1 cellular context compared by ENCODE assay signal in the genomic region with DNA sequence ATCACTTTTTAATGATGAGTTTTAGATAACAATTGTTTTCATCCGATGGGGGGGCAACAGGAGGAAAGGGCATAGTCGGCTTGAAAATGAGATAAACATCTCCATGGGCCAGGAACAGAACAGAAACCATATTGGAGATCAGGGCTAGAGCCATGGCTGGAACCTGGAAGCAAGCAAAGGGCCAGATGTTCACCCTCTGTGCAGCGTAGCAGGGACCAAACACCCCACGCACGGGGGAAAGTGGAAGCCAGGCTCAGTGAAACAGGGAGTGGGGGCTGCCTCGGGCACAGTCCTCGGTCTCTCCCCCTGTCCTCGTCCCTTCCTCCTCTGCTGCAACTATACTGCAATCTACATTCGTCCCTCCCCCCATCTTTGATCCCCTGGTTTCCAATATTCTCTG.
TF ChIP-seq lines count a peak whose summit lies in the region.

No MANE protein-coding gene starts in this region.

TF ChIP-seq in K562, 482 proteins besides CTCF, POLR2A, EP300 and RAD21 (continued from another document and continues in another):
- TF ChIP-seq ZNF699 (CRISPR knock-in tag; IDR thresholded peaks at IDR 0.05; ENCODE audit: insufficient replicate concordance) = no peak
- TF ChIP-seq RBM25 (IDR thresholded peaks at IDR 0.05; ENCODE audit: low read depth, low read length, severe bottlenecking) = no peak
- TF ChIP-seq, protein P1, sequence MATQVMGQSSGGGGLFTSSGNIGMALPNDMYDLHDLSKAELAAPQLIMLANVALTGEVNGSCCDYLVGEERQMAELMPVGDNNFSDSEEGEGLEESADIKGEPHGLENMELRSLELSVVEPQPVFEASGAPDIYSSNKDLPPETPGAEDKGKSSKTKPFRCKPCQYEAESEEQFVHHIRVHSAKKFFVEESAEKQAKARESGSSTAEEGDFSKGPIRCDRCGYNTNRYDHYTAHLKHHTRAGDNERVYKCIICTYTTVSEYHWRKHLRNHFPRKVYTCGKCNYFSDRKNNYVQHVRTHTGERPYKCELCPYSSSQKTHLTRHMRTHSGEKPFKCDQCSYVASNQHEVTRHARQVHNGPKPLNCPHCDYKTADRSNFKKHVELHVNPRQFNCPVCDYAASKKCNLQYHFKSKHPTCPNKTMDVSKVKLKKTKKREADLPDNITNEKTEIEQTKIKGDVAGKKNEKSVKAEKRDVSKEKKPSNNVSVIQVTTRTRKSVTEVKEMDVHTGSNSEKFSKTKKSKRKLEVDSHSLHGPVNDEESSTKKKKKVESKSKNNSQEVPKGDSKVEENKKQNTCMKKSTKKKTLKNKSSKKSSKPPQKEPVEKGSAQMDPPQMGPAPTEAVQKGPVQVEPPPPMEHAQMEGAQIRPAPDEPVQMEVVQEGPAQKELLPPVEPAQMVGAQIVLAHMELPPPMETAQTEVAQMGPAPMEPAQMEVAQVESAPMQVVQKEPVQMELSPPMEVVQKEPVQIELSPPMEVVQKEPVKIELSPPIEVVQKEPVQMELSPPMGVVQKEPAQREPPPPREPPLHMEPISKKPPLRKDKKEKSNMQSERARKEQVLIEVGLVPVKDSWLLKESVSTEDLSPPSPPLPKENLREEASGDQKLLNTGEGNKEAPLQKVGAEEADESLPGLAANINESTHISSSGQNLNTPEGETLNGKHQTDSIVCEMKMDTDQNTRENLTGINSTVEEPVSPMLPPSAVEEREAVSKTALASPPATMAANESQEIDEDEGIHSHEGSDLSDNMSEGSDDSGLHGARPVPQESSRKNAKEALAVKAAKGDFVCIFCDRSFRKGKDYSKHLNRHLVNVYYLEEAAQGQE (CRISPR knock-in tag; IDR thresholded peaks at IDR 0.05; ENCODE audit: low read depth) = no peak
- no peak for TF ChIP-seq ZFX (CRISPR knock-in tag; IDR thresholded peaks at IDR 0.05)
- no peak for TF ChIP-seq TBL1XR1 (IDR thresholded peaks at IDR 0.05; ENCODE audit: low read length in 2 of 2)
- no peak for TF ChIP-seq EZH2 (IDR thresholded peaks at IDR 0.05; ENCODE audit: borderline replicate concordance, low read depth, low read length)
- no peak for TF ChIP-seq HNRNPL (IDR thresholded peaks at IDR 0.05; ENCODE audit: low read depth, low read length)
- TF ChIP-seq, protein P2, sequence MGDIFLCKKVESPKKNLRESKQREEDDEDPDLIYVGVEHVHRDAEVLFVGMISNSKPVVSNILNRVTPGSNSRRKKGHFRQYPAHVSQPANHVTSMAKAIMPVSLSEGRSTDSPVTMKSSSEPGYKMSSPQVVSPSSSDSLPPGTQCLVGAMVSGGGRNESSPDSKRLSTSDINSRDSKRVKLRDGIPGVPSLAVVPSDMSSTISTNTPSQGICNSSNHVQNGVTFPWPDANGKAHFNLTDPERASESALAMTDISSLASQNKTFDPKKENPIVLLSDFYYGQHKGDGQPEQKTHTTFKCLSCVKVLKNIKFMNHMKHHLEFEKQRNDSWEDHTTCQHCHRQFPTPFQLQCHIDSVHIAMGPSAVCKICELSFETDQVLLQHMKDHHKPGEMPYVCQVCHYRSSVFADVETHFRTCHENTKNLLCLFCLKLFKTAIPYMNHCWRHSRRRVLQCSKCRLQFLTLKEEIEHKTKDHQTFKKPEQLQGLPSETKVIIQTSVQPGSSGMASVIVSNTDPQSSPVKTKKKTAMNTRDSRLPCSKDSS (IDR thresholded peaks at IDR 0.05; ENCODE audit: low read depth, partially characterized antibody) = no peak
- TF ChIP-seq, protein P3, sequence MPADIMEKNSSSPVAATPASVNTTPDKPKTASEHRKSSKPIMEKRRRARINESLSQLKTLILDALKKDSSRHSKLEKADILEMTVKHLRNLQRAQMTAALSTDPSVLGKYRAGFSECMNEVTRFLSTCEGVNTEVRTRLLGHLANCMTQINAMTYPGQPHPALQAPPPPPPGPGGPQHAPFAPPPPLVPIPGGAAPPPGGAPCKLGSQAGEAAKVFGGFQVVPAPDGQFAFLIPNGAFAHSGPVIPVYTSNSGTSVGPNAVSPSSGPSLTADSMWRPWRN (IDR thresholded peaks at IDR 0.05; ENCODE audit: low read depth) = no peak
- no peak for TF ChIP-seq RUNX1 (IDR thresholded peaks at IDR 0.05; ENCODE audit: low read depth)
- TF ChIP-seq RNF2 (IDR thresholded peaks at IDR 0.05) = no peak
- TF ChIP-seq, protein P4, sequence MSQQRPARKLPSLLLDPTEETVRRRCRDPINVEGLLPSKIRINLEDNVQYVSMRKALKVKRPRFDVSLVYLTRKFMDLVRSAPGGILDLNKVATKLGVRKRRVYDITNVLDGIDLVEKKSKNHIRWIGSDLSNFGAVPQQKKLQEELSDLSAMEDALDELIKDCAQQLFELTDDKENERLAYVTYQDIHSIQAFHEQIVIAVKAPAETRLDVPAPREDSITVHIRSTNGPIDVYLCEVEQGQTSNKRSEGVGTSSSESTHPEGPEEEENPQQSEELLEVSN (IDR thresholded peaks at IDR 0.05; ENCODE audit: borderline replicate concordance in 1 of 2, extremely low read depth in 1 of 2, insufficient read depth in 1 of 2, insufficient read length in 1 of 2, low read depth in 1 of 2, low read length in 1 of 2, poor library complexity in 1 of 2, severe bottlenecking in 1 of 2) = no peak
- TF ChIP-seq ZNF584 (CRISPR knock-in tag; IDR thresholded peaks at IDR 0.05; ENCODE audit: low read depth) = peak; percentile 90
- TF ChIP-seq TRIM24 (IDR thresholded peaks at IDR 0.05) = no peak
- TF ChIP-seq ATF1 (CRISPR knock-in tag; IDR thresholded peaks at IDR 0.05) = no peak
- 0 out of 2 replicates have a peak, but pooled peaks have one; percentile 17 for TF ChIP-seq ATF1 (tag; IDR thresholded peaks at IDR 0.05)
- TF ChIP-seq, protein P5, sequence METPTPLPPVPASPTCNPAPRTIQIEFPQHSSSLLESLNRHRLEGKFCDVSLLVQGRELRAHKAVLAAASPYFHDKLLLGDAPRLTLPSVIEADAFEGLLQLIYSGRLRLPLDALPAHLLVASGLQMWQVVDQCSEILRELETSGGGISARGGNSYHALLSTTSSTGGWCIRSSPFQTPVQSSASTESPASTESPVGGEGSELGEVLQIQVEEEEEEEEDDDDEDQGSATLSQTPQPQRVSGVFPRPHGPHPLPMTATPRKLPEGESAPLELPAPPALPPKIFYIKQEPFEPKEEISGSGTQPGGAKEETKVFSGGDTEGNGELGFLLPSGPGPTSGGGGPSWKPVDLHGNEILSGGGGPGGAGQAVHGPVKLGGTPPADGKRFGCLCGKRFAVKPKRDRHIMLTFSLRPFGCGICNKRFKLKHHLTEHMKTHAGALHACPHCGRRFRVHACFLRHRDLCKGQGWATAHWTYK (CRISPR knock-in tag; IDR thresholded peaks at IDR 0.05) = peak; percentile 97
- 0 out of 2 replicates have a peak, but pooled peaks have one; percentile 25 for TF ChIP-seq TAF7 (tag; IDR thresholded peaks at IDR 0.05)
- TF ChIP-seq BCOR (IDR thresholded peaks at IDR 0.05) = no peak
- TF ChIP-seq ZNF347 (CRISPR knock-in tag; IDR thresholded peaks at IDR 0.05; ENCODE audit: low read depth) = no peak
- TF ChIP-seq SETDB1 (IDR thresholded peaks at IDR 0.05; ENCODE audit: low read length) = no peak
- TF ChIP-seq ARNT (IDR thresholded peaks at IDR 0.05) = no peak
- peak; percentile 85 for TF ChIP-seq DDX20 (tag; IDR thresholded peaks at IDR 0.05; ENCODE audit: low read depth)
- TF ChIP-seq, protein P6, sequence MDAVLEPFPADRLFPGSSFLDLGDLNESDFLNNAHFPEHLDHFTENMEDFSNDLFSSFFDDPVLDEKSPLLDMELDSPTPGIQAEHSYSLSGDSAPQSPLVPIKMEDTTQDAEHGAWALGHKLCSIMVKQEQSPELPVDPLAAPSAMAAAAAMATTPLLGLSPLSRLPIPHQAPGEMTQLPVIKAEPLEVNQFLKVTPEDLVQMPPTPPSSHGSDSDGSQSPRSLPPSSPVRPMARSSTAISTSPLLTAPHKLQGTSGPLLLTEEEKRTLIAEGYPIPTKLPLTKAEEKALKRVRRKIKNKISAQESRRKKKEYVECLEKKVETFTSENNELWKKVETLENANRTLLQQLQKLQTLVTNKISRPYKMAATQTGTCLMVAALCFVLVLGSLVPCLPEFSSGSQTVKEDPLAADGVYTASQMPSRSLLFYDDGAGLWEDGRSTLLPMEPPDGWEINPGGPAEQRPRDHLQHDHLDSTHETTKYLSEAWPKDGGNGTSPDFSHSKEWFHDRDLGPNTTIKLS (IDR thresholded peaks at IDR 0.05; ENCODE audit: borderline replicate concordance, low read depth) = no peak
- TF ChIP-seq ZNF79 (CRISPR knock-in tag; IDR thresholded peaks at IDR 0.05; ENCODE audit: low read depth) = peak; percentile 74; the same call in 1 of the 2 replicates
- no peak for TF ChIP-seq HMG20A (CRISPR knock-in tag; conservative IDR thresholded peaks at IDR 0.05)
- TF ChIP-seq, protein P7, sequence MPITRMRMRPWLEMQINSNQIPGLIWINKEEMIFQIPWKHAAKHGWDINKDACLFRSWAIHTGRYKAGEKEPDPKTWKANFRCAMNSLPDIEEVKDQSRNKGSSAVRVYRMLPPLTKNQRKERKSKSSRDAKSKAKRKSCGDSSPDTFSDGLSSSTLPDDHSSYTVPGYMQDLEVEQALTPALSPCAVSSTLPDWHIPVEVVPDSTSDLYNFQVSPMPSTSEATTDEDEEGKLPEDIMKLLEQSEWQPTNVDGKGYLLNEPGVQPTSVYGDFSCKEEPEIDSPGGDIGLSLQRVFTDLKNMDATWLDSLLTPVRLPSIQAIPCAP (CRISPR knock-in tag; IDR thresholded peaks at IDR 0.05; ENCODE audit: borderline replicate concordance) = no peak
- TF ChIP-seq TAF15 (IDR thresholded peaks at IDR 0.05; ENCODE audit: low read depth, low read length) = no peak
- TF ChIP-seq SLC30A9 (CRISPR knock-in tag; IDR thresholded peaks at IDR 0.05) = no peak
- TF ChIP-seq, protein P8, sequence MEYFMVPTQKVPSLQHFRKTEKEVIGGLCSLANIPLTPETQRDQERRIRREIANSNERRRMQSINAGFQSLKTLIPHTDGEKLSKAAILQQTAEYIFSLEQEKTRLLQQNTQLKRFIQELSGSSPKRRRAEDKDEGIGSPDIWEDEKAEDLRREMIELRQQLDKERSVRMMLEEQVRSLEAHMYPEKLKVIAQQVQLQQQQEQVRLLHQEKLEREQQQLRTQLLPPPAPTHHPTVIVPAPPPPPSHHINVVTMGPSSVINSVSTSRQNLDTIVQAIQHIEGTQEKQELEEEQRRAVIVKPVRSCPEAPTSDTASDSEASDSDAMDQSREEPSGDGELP (CRISPR knock-in tag; IDR thresholded peaks at IDR 0.05; ENCODE audit: borderline replicate concordance) = no peak
- TF ChIP-seq, protein P9, sequence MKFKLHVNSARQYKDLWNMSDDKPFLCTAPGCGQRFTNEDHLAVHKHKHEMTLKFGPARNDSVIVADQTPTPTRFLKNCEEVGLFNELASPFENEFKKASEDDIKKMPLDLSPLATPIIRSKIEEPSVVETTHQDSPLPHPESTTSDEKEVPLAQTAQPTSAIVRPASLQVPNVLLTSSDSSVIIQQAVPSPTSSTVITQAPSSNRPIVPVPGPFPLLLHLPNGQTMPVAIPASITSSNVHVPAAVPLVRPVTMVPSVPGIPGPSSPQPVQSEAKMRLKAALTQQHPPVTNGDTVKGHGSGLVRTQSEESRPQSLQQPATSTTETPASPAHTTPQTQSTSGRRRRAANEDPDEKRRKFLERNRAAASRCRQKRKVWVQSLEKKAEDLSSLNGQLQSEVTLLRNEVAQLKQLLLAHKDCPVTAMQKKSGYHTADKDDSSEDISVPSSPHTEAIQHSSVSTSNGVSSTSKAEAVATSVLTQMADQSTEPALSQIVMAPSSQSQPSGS (CRISPR knock-in tag; IDR thresholded peaks at IDR 0.05) = no peak
- no peak for TF ChIP-seq CBX2 (IDR thresholded peaks at IDR 0.05; ENCODE audit: insufficient read depth, low read length, poor library complexity, severe bottlenecking)
- no peak for TF ChIP-seq RBM14 (IDR thresholded peaks at IDR 0.05; ENCODE audit: borderline replicate concordance, insufficient read depth, low read depth, low read length)
- peak; percentile 86 for TF ChIP-seq ZNF165 (CRISPR knock-in tag; IDR thresholded peaks at IDR 0.05; ENCODE audit: borderline replicate concordance)
- TF ChIP-seq, protein P10, sequence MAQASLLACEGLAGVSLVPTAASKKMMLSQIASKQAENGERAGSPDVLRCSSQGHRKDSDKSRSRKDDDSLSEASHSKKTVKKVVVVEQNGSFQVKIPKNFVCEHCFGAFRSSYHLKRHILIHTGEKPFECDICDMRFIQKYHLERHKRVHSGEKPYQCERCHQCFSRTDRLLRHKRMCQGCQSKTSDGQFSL (CRISPR knock-in tag; IDR thresholded peaks at IDR 0.05) = no peak
- TF ChIP-seq, protein P10 (tag; IDR thresholded peaks at IDR 0.05) = peak in 1 of 2 experiments; percentile 89; a peak in 2 of 4 replicates
- no peak for TF ChIP-seq SIN3A (IDR thresholded peaks at IDR 0.05; ENCODE audit: borderline replicate concordance in 2 of 2, control insufficient read depth in 1 of 2, low read depth in 2 of 2, low read length in 2 of 2)
- TF ChIP-seq, protein P11, sequence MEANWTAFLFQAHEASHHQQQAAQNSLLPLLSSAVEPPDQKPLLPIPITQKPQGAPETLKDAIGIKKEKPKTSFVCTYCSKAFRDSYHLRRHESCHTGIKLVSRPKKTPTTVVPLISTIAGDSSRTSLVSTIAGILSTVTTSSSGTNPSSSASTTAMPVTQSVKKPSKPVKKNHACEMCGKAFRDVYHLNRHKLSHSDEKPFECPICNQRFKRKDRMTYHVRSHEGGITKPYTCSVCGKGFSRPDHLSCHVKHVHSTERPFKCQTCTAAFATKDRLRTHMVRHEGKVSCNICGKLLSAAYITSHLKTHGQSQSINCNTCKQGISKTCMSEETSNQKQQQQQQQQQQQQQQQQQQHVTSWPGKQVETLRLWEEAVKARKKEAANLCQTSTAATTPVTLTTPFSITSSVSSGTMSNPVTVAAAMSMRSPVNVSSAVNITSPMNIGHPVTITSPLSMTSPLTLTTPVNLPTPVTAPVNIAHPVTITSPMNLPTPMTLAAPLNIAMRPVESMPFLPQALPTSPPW (CRISPR knock-in tag; IDR thresholded peaks at IDR 0.05) = peak; percentile 43; the same call in 1 of the 2 replicates
- TF ChIP-seq PRMT5 (CRISPR knock-in tag; IDR thresholded peaks at IDR 0.05) = no peak
- TF ChIP-seq BRCA1 (IDR thresholded peaks at IDR 0.05) = no peak
- TF ChIP-seq BRCA1 (CRISPR knock-in tag; IDR thresholded peaks at IDR 0.05) = no peak
- TF ChIP-seq, protein P12, sequence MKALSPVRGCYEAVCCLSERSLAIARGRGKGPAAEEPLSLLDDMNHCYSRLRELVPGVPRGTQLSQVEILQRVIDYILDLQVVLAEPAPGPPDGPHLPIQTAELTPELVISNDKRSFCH (CRISPR knock-in tag; IDR thresholded peaks at IDR 0.05) = 0 out of 2 replicates have a peak, but pooled peaks have one; percentile 45
- TF ChIP-seq, protein P12 (tag; IDR thresholded peaks at IDR 0.05) = peak; percentile 96
- no peak for TF ChIP-seq TSC22D4 (tag; IDR thresholded peaks at IDR 0.05)
